Comparison of ENCODE assay signal across 13 cellular contexts in the genomic region with DNA sequence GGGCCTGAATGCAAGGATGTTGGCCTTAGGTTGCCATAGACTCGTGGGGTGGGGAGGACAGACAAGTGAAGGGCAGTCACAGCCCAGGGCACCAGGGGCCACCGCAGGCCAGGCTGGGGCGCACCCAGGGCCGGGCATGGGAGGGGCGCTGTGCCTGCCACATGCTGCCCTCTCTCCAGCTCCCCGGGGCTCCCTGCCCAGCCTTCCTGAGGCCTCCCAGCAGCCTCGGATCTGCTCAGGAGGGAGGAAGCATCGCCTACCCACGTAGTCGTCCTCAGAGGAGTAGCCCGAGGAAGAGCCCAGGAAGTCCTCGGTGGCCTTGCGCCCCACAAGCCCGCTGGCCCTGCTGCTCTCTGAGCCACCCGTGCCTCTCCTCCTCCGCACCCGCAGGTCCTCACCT. TPM values are rescaled to one million over a fixed set of nuclear protein-coding genes. Genes with fewer than 3 reads are reported as not detected.
DNase-seq lines count a peak whose midpoint lies in the region; TF ChIP-seq lines count a peak whose summit lies in the region.
"Had no signal": no experiment of that assay in that cellular context is flagged by ENCODE, and none has a peak within 500 bp of the region (broad histone marks: within the 10 kb centered on the region; RNA-seq: fewer than 3 reads in every experiment).

No MANE protein-coding gene starts in this region.

- H4K91ac ChIP-seq in neuronal stem cell (ENCODE audit: low read depth, low read length, poor library complexity): no peak overlapping the region

- H3K4me2 ChIP-seq in MM.1S (ENCODE audit: low read depth, low read length) (peak overlapping the region; percentile 90), neuronal stem cell (ENCODE audit: insufficient read depth, low read length, poor library complexity, severe bottlenecking) (no peak overlapping the region), smooth muscle cell (no peak overlapping the region)

- no peak overlapping the region for H3K14ac ChIP-seq in neuronal stem cell (ENCODE audit: low read length)

- H3K9me3 ChIP-seq in MM.1S (replicated peaks; ENCODE audit: insufficient read depth, low read length) (no peaks in the 10 kb centered on the region), neuronal stem cell (replicated peaks in 1 of 2; ENCODE audit: control insufficient read depth in 2 of 2, insufficient read depth in 1 of 2, low read depth in 1 of 2, low read length in 2 of 2) (no peaks in the 10 kb centered on the region), smooth muscle cell (replicated peaks; ENCODE audit: low read depth) (no peaks in the 10 kb centered on the region), vagina (no peaks in the 10 kb centered on the region)
- H3K9me3 ChIP-seq: BE2C had no signal

- H4K20me1 ChIP-seq in MM.1S (ENCODE audit: insufficient read depth, low read length) (no peaks in the 10 kb centered on the region), smooth muscle cell (ENCODE audit: low read depth) (peaks cover 5% of the 10 kb centered on the region)

- no peaks in the 10 kb centered on the region for H3K79me1 ChIP-seq in neuronal stem cell (ENCODE audit: low read depth, low read length)

- peak overlapping the region; percentile 50 for H3K23ac ChIP-seq in neuronal stem cell (ENCODE audit: low read depth, low read length, poor library complexity)

- H2BK15ac ChIP-seq in neuronal stem cell (ENCODE audit: low read length): no peak overlapping the region

- TF ChIP-seq CTCF in C4-2B (conservative IDR thresholded peaks at IDR 0.05) (no peak), MM.1S (IDR thresholded peaks at IDR 0.05; ENCODE audit: low read length) (no peak), smooth muscle cell (IDR thresholded peaks at IDR 0.05; ENCODE audit: borderline replicate concordance, insufficient read depth, poor library complexity, severe bottlenecking) (no peak), vagina (IDR thresholded peaks at IDR 0.05) (no peak)

- H3K79me2 ChIP-seq in MM.1S (ENCODE audit: low read length): peaks cover 75% of the 10 kb centered on the region
- peaks cover 12% of the 10 kb centered on the region for H3K79me2 ChIP-seq in smooth muscle cell (ENCODE audit: low read depth)

- H3K9me2 ChIP-seq in MM.1S (replicated peaks; ENCODE audit: insufficient read depth, low read length): no peaks in the 10 kb centered on the region

- no peak overlapping the region for H2AK5ac ChIP-seq in neuronal stem cell (ENCODE audit: low read depth, low read length)

- H3K27ac ChIP-seq in C4-2B: peak overlapping the region; percentile 94
- H3K27ac ChIP-seq in MM.1S (ENCODE audit: low read length): peak overlapping the region; percentile 98
- peak overlapping the region; percentile 69 for H3K27ac ChIP-seq in caudate nucleus (ENCODE audit: low read depth, low read length)
- H3K27ac ChIP-seq in neuronal stem cell (replicated peaks; ENCODE audit: low read length): no peak overlapping the region
- no peak overlapping the region for H3K27ac ChIP-seq in smooth muscle cell (ENCODE audit: low read depth)
- H3K27ac ChIP-seq in vagina: no peak overlapping the region

- H3K36me3 ChIP-seq in MM.1S (replicated peaks; ENCODE audit: insufficient read depth, low read length) (peaks cover 24% of the 10 kb centered on the region), neuronal stem cell (replicated peaks in 1 of 2; ENCODE audit: control insufficient read depth in 2 of 2, insufficient read depth in 2 of 2, low read length in 2 of 2) (peaks cover 22 to 75% of the 10 kb centered on the region in 2 donors), smooth muscle cell (ENCODE audit: low read depth) (no peaks in the 10 kb centered on the region), vagina (peaks cover 5 to 64% of the 10 kb centered on the region in 2 donors)

- H2AFZ ChIP-seq in MM.1S (ENCODE audit: low read length): no peak overlapping the region
- H2AFZ ChIP-seq in neuronal stem cell (ENCODE audit: low read length): no peak overlapping the region
- no peak overlapping the region for H2AFZ ChIP-seq in smooth muscle cell (ENCODE audit: low read depth)

- H3K18ac ChIP-seq in neuronal stem cell (ENCODE audit: low read length): no peak overlapping the region

- DNase-seq in MM.1S: no peak
- no peak for DNase-seq in caudate nucleus (lab: John Stamatoyannopoulos, UW)
- no peak for DNase-seq in neuronal stem cell (ENCODE audit: low spot score)
- DNase-seq in smooth muscle cell (lab: John Stamatoyannopoulos, UW; ENCODE audit: unreplicated experiment): no peak
- no peak for DNase-seq in vagina (ENCODE audit: extremely low spot score in 2 of 2)
- no peak for DNase-seq in hypothalamus (lab: John Stamatoyannopoulos, UW)
- DNase-seq in stimulated activated CD4-positive, alpha-beta T cell treated with anti-CD3 and anti-CD28 coated beads, Interleukin-12 subunit alpha, Interleukin-12 subunit beta, amount 100 ng/mL, for 4 hours: no peak
- DNase-seq: aorta, BE2C, dermis blood vessel endothelial cell, NCI-H1105, NCI-H446 treated with DMSO at 0.1 percent for 48 hours had no signal

- no peaks in the 10 kb centered on the region for H3K27me3 ChIP-seq in MM.1S (replicated peaks; ENCODE audit: insufficient read depth, low read length)
- no peaks in the 10 kb centered on the region for H3K27me3 ChIP-seq in neuronal stem cell (ENCODE audit: control insufficient read depth in 3 of 3, insufficient read depth in 3 of 3, low read depth in 1 of 3, low read length in 3 of 3)
- no peaks in the 10 kb centered on the region for H3K27me3 ChIP-seq in smooth muscle cell (ENCODE audit: low read depth)
- H3K27me3 ChIP-seq in vagina: no peaks in the 10 kb centered on the region
- H3K27me3 ChIP-seq: BE2C had no signal

- no peak overlapping the region for H2BK5ac ChIP-seq in neuronal stem cell (ENCODE audit: low read length)

- no peak for TF ChIP-seq POLR2A in vagina (IDR thresholded peaks at IDR 0.05)

- H3K4ac ChIP-seq in neuronal stem cell (ENCODE audit: low read length): no peak overlapping the region

- peak overlapping the region; percentile 59 for H3K9ac ChIP-seq in MM.1S (ENCODE audit: low read length)
- H3K9ac ChIP-seq in neuronal stem cell (ENCODE audit: low read depth, low read length, poor library complexity): no peak overlapping the region
- H3K9ac ChIP-seq in smooth muscle cell (ENCODE audit: low read depth): no peak overlapping the region

- no peak overlapping the region for H4K8ac ChIP-seq in neuronal stem cell (ENCODE audit: low read depth, low read length)

- no CpG with 5 or more reads among the region's 17 CpGs for WGBS in neuronal stem cell (ENCODE audit: extremely low coverage in 2 of 2, insufficient read length in 2 of 2, insufficient replicate concordance in 1 of 2), 2 donors
- whole genome bisulfite sequencing in smooth muscle cell (ENCODE audit: low lambda C conversion rate): 98% methylated on average over 16 of the region's 17 CpGs

- peak overlapping the region; percentile 49 for H3K4me3 ChIP-seq in MM.1S (ENCODE audit: low read length)
- no peak overlapping the region for H3K4me3 ChIP-seq in neuronal stem cell (ENCODE audit: low read length in 2 of 2)
- H3K4me3 ChIP-seq in smooth muscle cell: no peak overlapping the region
- H3K4me3 ChIP-seq in vagina: no peak overlapping the region

- peaks cover 43% of the 10 kb centered on the region for H3K4me1 ChIP-seq in MM.1S (ENCODE audit: low read length)
- peaks cover 1 to 5% of the 10 kb centered on the region in 2 donors for H3K4me1 ChIP-seq in neuronal stem cell (ENCODE audit: control insufficient read depth in 2 of 2, insufficient read depth in 1 of 2, low read depth in 1 of 2, low read length in 2 of 2)
- peaks cover 3% of the 10 kb centered on the region for H3K4me1 ChIP-seq in smooth muscle cell (ENCODE audit: low read depth)
- peaks cover 53% of the 10 kb centered on the region for H3K4me1 ChIP-seq in vagina

- H2BK120ac ChIP-seq in neuronal stem cell (ENCODE audit: low read depth, low read length): no peak overlapping the region

- no peak overlapping the region for H2BK12ac ChIP-seq in neuronal stem cell (ENCODE audit: low read length)

- intact Hi-C loops in vagina (cut with DNase I): loop anchor here (5.0 kb wide), 1 partner anchor 43 kb away; the partner anchor contains the start of gene GTPBP1

- H3F3A ChIP-seq in MM.1S (ENCODE audit: insufficient read depth, low read length) (peaks cover 45% of the 10 kb centered on the region), smooth muscle cell (ENCODE audit: low read depth) (peaks cover 3% of the 10 kb centered on the region)

RNA-seq across cellular contexts. Expression of gene SUN2, which starts 5.2 kb away (rescaled TPM):
- polyA plus RNA-seq in neuronal stem cell (2013, experiment 1 of 2): 19.4 TPM
- 19.4 TPM for polyA plus RNA-seq in neuronal stem cell (2013, experiment 2 of 2)
- 59.1 and 60.6 TPM in 2 replicates for total RNA-seq in smooth muscle cell
- polyA plus RNA-seq in smooth muscle cell: 71.7 and 81.9 TPM in 2 replicates
- 258 TPM for total RNA-seq in vagina

RNA-seq across cellular contexts. Expression of gene DNAL4, which starts 43.3 kb away (rescaled TPM):
- 23.4 TPM for polyA plus RNA-seq in neuronal stem cell (2013, experiment 1 of 2)
- polyA plus RNA-seq in neuronal stem cell (2013, experiment 2 of 2): 22.3 TPM
- total RNA-seq in smooth muscle cell: 13.5 and 16.7 TPM in 2 replicates
- 29.7 and 33.5 TPM in 2 replicates for polyA plus RNA-seq in smooth muscle cell
- total RNA-seq in vagina: 14.7 TPM

RNA-seq across cellular contexts. Expression of gene GTPBP1, which starts 44.9 kb away (rescaled TPM):
- 47.8 TPM for polyA plus RNA-seq in neuronal stem cell (2013, experiment 1 of 2)
- 48.3 TPM for polyA plus RNA-seq in neuronal stem cell (2013, experiment 2 of 2)
- 15.8 and 25.3 TPM in 2 replicates for total RNA-seq in smooth muscle cell
- 23.7 and 24.3 TPM in 2 replicates for polyA plus RNA-seq in smooth muscle cell
- 69.5 TPM for total RNA-seq in vagina

RNA-seq across cellular contexts. Expression of gene JOSD1, which starts 49.9 kb away (rescaled TPM):
- 22.9 TPM for polyA plus RNA-seq in neuronal stem cell (2013, experiment 1 of 2)
- polyA plus RNA-seq in neuronal stem cell (2013, experiment 2 of 2): 21.5 TPM
- total RNA-seq in smooth muscle cell (38.9 and 41.1 TPM in 2 replicates), vagina (106 TPM)
- 6.2 and 12.5 TPM in 2 replicates for polyA plus RNA-seq in smooth muscle cell

Comparison
In these comparisons a context has a peak if more than half of its experiments do, and no peak if none do; other contexts are left out.
1. H3K27ac ChIP-seq: peak in C4-2B (single experiment), MM.1S (single experiment) and caudate nucleus (single experiment); none in neuronal stem cell (single experiment), smooth muscle cell (single experiment) and vagina (single experiment).